In genomic region chr14:99756796-99757195, GRCh38 we compare ENCODE assay signal across 14 cellular contexts. TPM values are rescaled to one million over a fixed set of nuclear protein-coding genes. Genes with fewer than 3 reads are reported as not detected.
DNase-seq lines count a peak whose midpoint lies in the region; ATAC-seq and TF ChIP-seq lines count a peak whose summit lies in the region.
"Had no signal": no experiment of that assay in that cellular context is flagged by ENCODE, and none has a peak within 500 bp of the region (broad histone marks: within the 10 kb centered on the region; RNA-seq: fewer than 3 reads in every experiment).

No MANE protein-coding gene starts in this region.

- H3K36me3 Mint-ChIP-seq in osteocyte (ENCODE audit: unreplicated experiment) = no peaks in the 10 kb centered on the region
- H3K36me3 Mint-ChIP-seq: activated CD4-positive, alpha-beta memory T cell treated with anti-CD3 and anti-CD28 coated beads for 36 hours; memory B cell had no signal

- POLR2A ChIA-PET in PC-3 (lab: Charles Lee; ENCODE audit: unreplicated experiment) = no interaction called here

- no TSS peak for BruUV-seq in PC-3 (replicated peaks; lab: Mats Ljungman, UMichigan)

- no peak for ATAC-seq in PC-3
- ATAC-seq in GM19467 (IDR thresholded peaks at IDR 0.05; ENCODE audit: unreplicated experiment) = no peak

- H3K27ac Mint-ChIP-seq in osteocyte (ENCODE audit: unreplicated experiment) = peak overlapping the region; percentile 64
- H3K27ac Mint-ChIP-seq: activated CD4-positive, alpha-beta memory T cell treated with anti-CD3 and anti-CD28 coated beads for 36 hours; activated T-helper 1 cell treated with anti-CD3 and anti-CD28 coated beads, Interleukin-12 subunit alpha, Interleukin-12 subunit beta, Interleukin-2, Interleukin-4 antibody, amounts not matched to agents 30 ng/mL and 10 ng/mL and 1 ng/mL, durations not matched to agents 14 hours and 24 hours and 36 hours; dendritic cell treated with granulocyte-macrophage colony-stimulating factor and Interleukin-4, amounts not matched to agents 40 ng/mL and 50 ng/mL, for 4 days; memory B cell had no signal

- no peaks in the 10 kb centered on the region for H3K27me3 Mint-ChIP-seq in osteocyte (ENCODE audit: unreplicated experiment)

- H3K4me1 Mint-ChIP-seq in osteocyte (ENCODE audit: unreplicated experiment) = peaks cover 69% of the 10 kb centered on the region

- DNase-seq in PC-3 (peak; percentile 19), epithelial cell of prostate (ENCODE audit: low read depth, low spot score) (no peak), osteocyte (ENCODE audit: extremely low spot score, unreplicated experiment) (no peak), NCI-H2171 treated with DMSO at 0.1 percent for 48 hours (lab: John Stamatoyannopoulos, UW) (no peak), NCI-H69 (lab: John Stamatoyannopoulos, UW) (no peak), DMS114 treated with DMSO at 0.1 percent for 48 hours (lab: John Stamatoyannopoulos, UW; ENCODE audit: unreplicated experiment) (no peak)
- DNase-seq: NCI-H146, NCI-H526 had no signal

- H3K9ac ChIP-seq in BLaER1 (no peak overlapping the region), PC-3 (ENCODE audit: low read length) (peak overlapping the region; percentile 34)

- no peaks in the 10 kb centered on the region for H4K20me1 ChIP-seq in BLaER1
- H4K20me1 ChIP-seq in PC-3 (ENCODE audit: low read length) = no peaks in the 10 kb centered on the region

- intact Hi-C loops in PC-3 (cut with micrococcal nuclease) = loop anchor here (2.0 kb wide), 2 partner anchors 26 to 36 kb away; partner anchors contain the start of gene EML1

- H3K79me2 ChIP-seq in PC-3 (ENCODE audit: low read length) = no peaks in the 10 kb centered on the region

- H3K27ac ChIP-seq in BLaER1 = peak overlapping the region; percentile 83; the same call in 1 of the 2 replicates
- peak overlapping the region; percentile 74 for H3K27ac ChIP-seq in PC-3 (ENCODE audit: low read length)
- H3K27ac ChIP-seq in epithelial cell of prostate = peak overlapping the region; percentile 95

- TF ChIP-seq CTCF in PC-3 (conservative IDR thresholded peaks at IDR 0.05; ENCODE audit: low read depth, low read length) (no peak), osteocyte (IDR thresholded peaks at IDR 0.05) (no peak)

- H3K4me2 ChIP-seq in BLaER1 (peak overlapping the region; percentile 96; the same call in 1 of the 2 replicates), PC-3 (ENCODE audit: low read length) (peak overlapping the region; percentile 53)

- H3K4me3 Mint-ChIP-seq in osteocyte (ENCODE audit: unreplicated experiment) = no peak overlapping the region
- H3K4me3 Mint-ChIP-seq: activated CD4-positive, alpha-beta memory T cell treated with anti-CD3 and anti-CD28 coated beads for 36 hours; activated T-helper 1 cell treated with anti-CD3 and anti-CD28 coated beads, Interleukin-12 subunit alpha, Interleukin-12 subunit beta, Interleukin-2, Interleukin-4 antibody, amounts not matched to agents 30 ng/mL and 10 ng/mL and 1 ng/mL, durations not matched to agents 14 hours and 24 hours and 36 hours; dendritic cell treated with granulocyte-macrophage colony-stimulating factor and Interleukin-4, amounts not matched to agents 40 ng/mL and 50 ng/mL, for 4 days; memory B cell had no signal

- H3K27me3 ChIP-seq in BLaER1 (no peaks in the 10 kb centered on the region), PC-3 (ENCODE audit: low read length) (no peaks in the 10 kb centered on the region)

- H3F3A ChIP-seq in PC-3 (ENCODE audit: low read length, unreplicated experiment) = no peaks in the 10 kb centered on the region

- H3K9me3 ChIP-seq in BLaER1 (no peaks in the 10 kb centered on the region), PC-3 (ENCODE audit: low read length) (no peaks in the 10 kb centered on the region)

- H2AFZ ChIP-seq in PC-3 (ENCODE audit: low read length) = no peak overlapping the region

- CTCF ChIA-PET in PC-3 (lab: Charles Lee) = no interaction called here

- H3K4me3 ChIP-seq in BLaER1 = no peak overlapping the region
- no peak overlapping the region for H3K4me3 ChIP-seq in PC-3 (ENCODE audit: low read length)

- no peaks in the 10 kb centered on the region for H3K9me3 Mint-ChIP-seq in osteocyte (ENCODE audit: unreplicated experiment)
- H3K9me3 Mint-ChIP-seq: activated CD4-positive, alpha-beta memory T cell treated with anti-CD3 and anti-CD28 coated beads for 36 hours; activated T-helper 1 cell treated with anti-CD3 and anti-CD28 coated beads, Interleukin-12 subunit alpha, Interleukin-12 subunit beta, Interleukin-2, Interleukin-4 antibody, amounts not matched to agents 30 ng/mL and 10 ng/mL and 1 ng/mL, durations not matched to agents 14 hours and 24 hours and 36 hours; dendritic cell treated with granulocyte-macrophage colony-stimulating factor and Interleukin-4, amounts not matched to agents 40 ng/mL and 50 ng/mL, for 4 days; memory B cell had no signal

- H3K4me1 ChIP-seq in BLaER1 = peaks cover 99% of the 10 kb centered on the region
- peaks cover 70% of the 10 kb centered on the region for H3K4me1 ChIP-seq in PC-3 (ENCODE audit: insufficient read depth, low read length)

- H3K36me3 ChIP-seq in BLaER1 (no peaks in the 10 kb centered on the region), PC-3 (ENCODE audit: low read depth, low read length) (no peaks in the 10 kb centered on the region)

- no peaks in the 10 kb centered on the region for H3K9me2 ChIP-seq in PC-3 (replicated peaks; ENCODE audit: low read length)

RNA-seq across cellular contexts. Expression of gene EML1, which starts 36.4 kb away (rescaled TPM):
- total RNA-seq in PC-3 (2014; rRNA removed) (12.0 TPM in 2 replicates), osteocyte (34.8 and 38.1 TPM in 2 replicates)
